32 cellular contexts compared by ENCODE assay signal in genomic region chr1:54931275-54931805, GRCh38. TPM values are rescaled to one million over a fixed set of nuclear protein-coding genes. Genes with fewer than 3 reads are reported as not detected.
"Had no signal": no experiment of that assay in that cellular context is flagged by ENCODE, and none has a peak within 500 bp of the region (broad histone marks: within the 10 kb centered on the region; RNA-seq: fewer than 3 reads in every experiment).

No MANE protein-coding gene starts in this region.

- DNase-seq: activated B cell treated with CpG ODN at 0.5 μM for 24 hours; activated CD4-positive, alpha-beta memory T cell treated with anti-CD3 and anti-CD28 coated beads for 36 hours; activated CD4-positive, alpha-beta T cell treated with anti-CD3 and anti-CD28 coated beads, Interleukin-2, amount 10 ng/mL, durations not matched to agents 24 days and 14 days; activated CD8-positive, alpha-beta memory T cell treated with anti-CD3 and anti-CD28 coated beads, Interleukin-2, amount 10 ng/mL, durations not matched to agents 7 days and 5 days; activated CD8-positive, alpha-beta memory T cell treated with anti-CD3 and anti-CD28 coated beads, Interleukin-2, amount 50 U/mL, for 4 hours; activated CD8-positive, alpha-beta T cell treated with anti-CD3 and anti-CD28 coated beads, Interleukin-2, amount 10 ng/mL, durations not matched to agents 7 days and 5 days; activated gamma-delta T cell; activated naive CD4-positive, alpha-beta T cell; activated naive CD4-positive, alpha-beta T cell treated with anti-CD3 and anti-CD28 coated beads, Interleukin-2, amount 10 ng/mL, durations not matched to agents 7 days and 5 days; activated naive CD8-positive, alpha-beta T cell treated with anti-CD3 and anti-CD28 coated beads, Interleukin-2, amount 10 ng/mL, durations not matched to agents 7 days and 5 days; activated T-cell treated with anti-CD3 and anti-CD28 coated beads for 4 hours; activated T-cell treated with anti-CD3 and anti-CD28 coated beads, Interleukin-2, amount 50 U/mL, for 24 hours; activated T-cell treated with anti-CD3 and anti-CD28 coated beads, Interleukin-2, amount 50 U/mL, for 72 hours; central memory CD4-positive, alpha-beta T cell; cerebellar nuclear complex; colonic mucosa; effector CD8-positive, alpha-beta T cell; glutamatergic neuron; heart left ventricle; T-helper 1 cell; T-helper 17 cell; T1000; WERI-Rb-1 had no signal

- H3K4me3 ChIP-seq: ascending aorta, breast epithelium, cardiac muscle cell, colonic mucosa, heart left ventricle had no signal

- H3K27me3 ChIP-seq: ascending aorta, breast epithelium, cardiac muscle cell, colonic mucosa, heart left ventricle had no signal

- H3K36me3 ChIP-seq: ascending aorta, breast epithelium, cardiac muscle cell, colonic mucosa, heart left ventricle, WERI-Rb-1 had no signal

- ATAC-seq: activated CD4-positive, CD25-positive, alpha-beta regulatory T cell treated with anti-CD3 and anti-CD28 coated beads, Interleukin-2, amount 50 U/mL, for 24 hours; activated CD8-positive, alpha-beta memory T cell treated with anti-CD3 and anti-CD28 coated beads, Interleukin-2, amount 10 ng/mL, durations not matched to agents 7 days and 5 days; activated CD8-positive, alpha-beta T cell treated with anti-CD3 and anti-CD28 coated beads, Interleukin-2, amount 10 ng/mL, durations not matched to agents 7 days and 5 days; activated naive CD4-positive, alpha-beta T cell treated with anti-CD3 and anti-CD28 coated beads, Interleukin-2, amount 50 U/mL, for 72 hours; activated T-cell treated with anti-CD3 and anti-CD28 coated beads, Interleukin-2, amount 50 U/mL, for 72 hours; esophagus mucosa; heart left ventricle; T-helper 17 cell had no signal

- H3K9me3 ChIP-seq: ascending aorta, breast epithelium, colonic mucosa, heart left ventricle had no signal

- H3K27ac ChIP-seq: ascending aorta, breast epithelium, cardiac muscle cell, colonic mucosa, heart left ventricle, WERI-Rb-1 had no signal

- H3K4me1 ChIP-seq: ascending aorta, colonic mucosa had no signal

RNA-seq across cellular contexts. Expression of gene TMEM61, which starts 49.1 kb away (rescaled TPM):
- total RNA-seq: activated B cell treated with CpG ODN at 0.5 μM for 24 hours; activated CD4-positive, alpha-beta memory T cell treated with anti-CD3 and anti-CD28 coated beads for 36 hours; activated CD4-positive, alpha-beta T cell treated with anti-CD3 and anti-CD28 coated beads, Interleukin-2, amount 10 ng/mL, durations not matched to agents 24 days and 14 days; activated CD8-positive, alpha-beta memory T cell treated with anti-CD3 and anti-CD28 coated beads for 36 hours; activated CD8-positive, alpha-beta memory T cell treated with anti-CD3 and anti-CD28 coated beads, Interleukin-2, amount 10 ng/mL, durations not matched to agents 7 days and 5 days; activated CD8-positive, alpha-beta T cell treated with anti-CD3 and anti-CD28 coated beads, Interleukin-2, amount 10 ng/mL, durations not matched to agents 7 days and 5 days; activated naive CD8-positive, alpha-beta T cell treated with anti-CD3 and anti-CD28 coated beads, Interleukin-2, amount 10 ng/mL, durations not matched to agents 7 days and 5 days; activated T-cell treated with anti-CD3 and anti-CD28 coated beads, Interleukin-2, amount 50 U/mL, for 72 hours; ascending aorta; cardiac muscle cell; epithelial cell of proximal tubule; frontal cortex; T-helper 17 cell had no signal
- polyA plus RNA-seq: cardiac muscle cell, heart left ventricle had no signal
